13 cellular contexts compared by ENCODE assay signal in genomic region chr3:23079976-23080375, GRCh38.
A peak's percentile ranks its signal among the peaks of the same experiment; 100 is the strongest.
DNase-seq lines count a peak whose midpoint lies in the region; ATAC-seq and TF ChIP-seq lines count a peak whose summit lies in the region.
"Had no signal": no experiment of that assay in that cellular context is flagged by ENCODE, and none has a peak within 500 bp of the region (broad histone marks: within the 10 kb centered on the region; RNA-seq: fewer than 3 reads in every experiment).

No MANE protein-coding gene starts in this region.

- H3K9me3 Mint-ChIP-seq in Caco-2 (ENCODE audit: unreplicated experiment), result no peaks in the 10 kb centered on the region
- no peaks in the 10 kb centered on the region for H3K9me3 Mint-ChIP-seq in naive thymus-derived CD8-positive, alpha-beta T cell

- H3K4me3 ChIP-seq in Caco-2 (ENCODE audit: low read depth, low read length) (peak overlapping the region; percentile 21; the same call in 1 of the 2 replicates), MG63 (no peak overlapping the region), endocrine pancreas (ENCODE audit: control insufficient read depth, insufficient read depth, low read length) (peak overlapping the region; percentile 61), MM.1S (ENCODE audit: low read length) (no peak overlapping the region), heart left ventricle (peak overlapping the region in 1 of 12 donors; percentile 17)

- H3K27ac ChIP-seq in MM.1S (ENCODE audit: low read length), result no peak overlapping the region
- no peak overlapping the region for H3K27ac ChIP-seq in heart left ventricle
- H3K27ac ChIP-seq: parathyroid adenoma had no signal

- H3K79me2 ChIP-seq in MM.1S (ENCODE audit: low read length), result no peaks in the 10 kb centered on the region
- H3K79me2 ChIP-seq: parathyroid adenoma had no signal

- TF ChIP-seq POLR2A in heart left ventricle (IDR thresholded peaks at IDR 0.05), result no peak

- WGBS in heart left ventricle, 4 donors, result 46 to 51% (median 50%) methylated on average over 7 of the region's 7 CpGs

- H3K36me3 ChIP-seq in Caco-2 (ENCODE audit: control insufficient read depth, insufficient read depth, low read length) (no peaks in the 10 kb centered on the region), MG63 (no peaks in the 10 kb centered on the region), endocrine pancreas (ENCODE audit: control insufficient read depth, insufficient read depth, low read length) (no peaks in the 10 kb centered on the region), MM.1S (replicated peaks; ENCODE audit: insufficient read depth, low read length) (no peaks in the 10 kb centered on the region), heart left ventricle (no peaks in the 10 kb centered on the region)

- H3K36me3 Mint-ChIP-seq in Caco-2 (ENCODE audit: insufficient read depth, unreplicated experiment), result no peaks in the 10 kb centered on the region
- no peaks in the 10 kb centered on the region for H3K36me3 Mint-ChIP-seq in naive thymus-derived CD8-positive, alpha-beta T cell

- POLR2A ChIA-PET in Caco-2 (lab: Charles Lee), result no interaction called here
- POLR2A ChIA-PET in naive thymus-derived CD8-positive, alpha-beta T cell (lab: Charles Lee), result no interaction called here

- ATAC-seq in naive thymus-derived CD8-positive, alpha-beta T cell, result no peak
- no peak for ATAC-seq in heart left ventricle
- no peak for ATAC-seq in GM19328 (IDR thresholded peaks at IDR 0.05; ENCODE audit: unreplicated experiment)

- no peak overlapping the region for H2AFZ ChIP-seq in MM.1S (ENCODE audit: low read length)
- H2AFZ ChIP-seq: parathyroid adenoma had no signal

- H3K9ac ChIP-seq in endocrine pancreas (ENCODE audit: control insufficient read depth, insufficient read depth, low read length) (no peak overlapping the region), MM.1S (ENCODE audit: low read length) (no peak overlapping the region)
- H3K9ac ChIP-seq: parathyroid adenoma had no signal

- H3K4me1 ChIP-seq in Caco-2 (no peaks in the 10 kb centered on the region), endocrine pancreas (ENCODE audit: control insufficient read depth, insufficient read depth, low read length) (no peaks in the 10 kb centered on the region), MM.1S (ENCODE audit: low read length) (no peaks in the 10 kb centered on the region), heart left ventricle (peaks cover 0 to 14% (median 3%) of the 10 kb centered on the region in 12 donors)
- H3K4me1 ChIP-seq: parathyroid adenoma had no signal

- no peaks in the 10 kb centered on the region for H3K27me3 ChIP-seq in Caco-2 (replicated peaks; ENCODE audit: control insufficient read depth, insufficient read depth, low read length)
- H3K27me3 ChIP-seq in MG63, result no peaks in the 10 kb centered on the region
- H3K27me3 ChIP-seq in endocrine pancreas (ENCODE audit: control insufficient read depth, insufficient read depth, low read length), result no peaks in the 10 kb centered on the region
- no peaks in the 10 kb centered on the region for H3K27me3 ChIP-seq in MM.1S (replicated peaks; ENCODE audit: insufficient read depth, low read length)
- H3K27me3 ChIP-seq in heart left ventricle, result no peaks in the 10 kb centered on the region

- no peaks in the 10 kb centered on the region for H3K9me2 ChIP-seq in MM.1S (replicated peaks; ENCODE audit: insufficient read depth, low read length)

- CTCF ChIA-PET in Caco-2 (lab: Charles Lee), result no interaction called here

- H3K4me3 Mint-ChIP-seq in Caco-2 (ENCODE audit: unreplicated experiment), result peak overlapping the region; percentile 22
- H3K4me3 Mint-ChIP-seq in naive thymus-derived CD8-positive, alpha-beta T cell, result peak overlapping the region; percentile 1 to 57 (median 18)

- no peaks in the 10 kb centered on the region for H3K9me3 ChIP-seq in Caco-2
- H3K9me3 ChIP-seq in MG63, result no peaks in the 10 kb centered on the region
- H3K9me3 ChIP-seq in endocrine pancreas (ENCODE audit: control insufficient read depth, low read length), result no peaks in the 10 kb centered on the region
- H3K9me3 ChIP-seq in MM.1S (replicated peaks; ENCODE audit: insufficient read depth, low read length), result no peaks in the 10 kb centered on the region
- no peaks in the 10 kb centered on the region for H3K9me3 ChIP-seq in heart left ventricle

- TF ChIP-seq CTCF in Caco-2 (IDR thresholded peaks at IDR 0.05; ENCODE audit: insufficient read depth in 1 of 2, low read depth in 1 of 2, low read length in 1 of 2, severe bottlenecking in 1 of 2, unreplicated experiment in 1 of 2) (no peak), MM.1S (IDR thresholded peaks at IDR 0.05; ENCODE audit: low read length) (no peak), heart left ventricle (IDR thresholded peaks at IDR 0.05) (no peak)

- H3K4me2 ChIP-seq in MM.1S (ENCODE audit: low read depth, low read length), result no peak overlapping the region

- no TSS peak for BruUV-seq in Caco-2 (replicated peaks; lab: Mats Ljungman, UMichigan)

- intact Hi-C loops in Caco-2 (cut with micrococcal nuclease; ENCODE audit: unreplicated experiment) (no loop called here), heart left ventricle (cut with DNase I) (no loop called here)

- H3K27me3 Mint-ChIP-seq in Caco-2 (ENCODE audit: insufficient read depth, unreplicated experiment), result peaks cover 2% of the 10 kb centered on the region
- no peaks in the 10 kb centered on the region for H3K27me3 Mint-ChIP-seq in naive thymus-derived CD8-positive, alpha-beta T cell

- DNase-seq in Caco-2, result peak in 1 of 2 experiments; percentile 15
- DNase-seq in MG63, result peak; percentile 9
- no peak for DNase-seq in naive thymus-derived CD8-positive, alpha-beta T cell
- no peak for DNase-seq in AML-193 (lab: John Stamatoyannopoulos, UW)
- no peak for DNase-seq in MM.1S
- DNase-seq in heart left ventricle, result no peak
- DNase-seq: activated CD4-positive, alpha-beta T cell treated with anti-CD3 and anti-CD28 coated beads, Interleukin-2, amount 50 U/mL, for 1 hour; activated naive CD4-positive, alpha-beta T cell treated with anti-CD3 and anti-CD28 coated beads, Interleukin-2, amount 50 U/mL, for 16 hours; effector CD4-positive, alpha-beta T cell; SHP77 treated with DMSO at 0.1 percent for 48 hours had no signal

- H4K20me1 ChIP-seq in MM.1S (ENCODE audit: insufficient read depth, low read length), result no peaks in the 10 kb centered on the region

- peaks cover 7% of the 10 kb centered on the region for H3K4me1 Mint-ChIP-seq in Caco-2 (ENCODE audit: low read depth, unreplicated experiment)
- H3K4me1 Mint-ChIP-seq in naive thymus-derived CD8-positive, alpha-beta T cell, result peaks cover 4 to 14% (median 12%) of the 10 kb centered on the region in 4 donors

- H3K27ac Mint-ChIP-seq in Caco-2 (ENCODE audit: unreplicated experiment), result no peak overlapping the region
- peak overlapping the region in 2 of 10 donors; percentile 3 to 4 for H3K27ac Mint-ChIP-seq in naive thymus-derived CD8-positive, alpha-beta T cell

- H3F3A ChIP-seq in MM.1S (ENCODE audit: insufficient read depth, low read length), result no peaks in the 10 kb centered on the region

Comparison
In these comparisons a context has a peak if more than half of its experiments do, and no peak if none do; other contexts are left out.
1. H3K4me3 ChIP-seq: peak in Caco-2 (single experiment) and endocrine pancreas (single experiment); none in MG63 (single experiment) and MM.1S (single experiment).